8 cellular contexts compared by ENCODE assay signal in genomic region chr19:58277748-58278147, GRCh38. TPM values are rescaled to one million over a fixed set of nuclear protein-coding genes. Genes with fewer than 3 reads are reported as not detected.
DNase-seq lines count a peak whose midpoint lies in the region; ATAC-seq and TF ChIP-seq lines count a peak whose summit lies in the region.

No MANE protein-coding gene starts in this region.

- H3K27me3 ChIP-seq in CD8-positive, alpha-beta T cell (ENCODE audit: insufficient read depth, low read length) = no peaks in the 10 kb centered on the region
- no peaks in the 10 kb centered on the region for H3K27me3 ChIP-seq in neuron (ENCODE audit: insufficient read depth, low read length)

- H3K4me1 Mint-ChIP-seq in CD8-positive, alpha-beta T cell (ENCODE audit: low read depth) = peaks cover 48% of the 10 kb centered on the region
- peaks cover 14% of the 10 kb centered on the region for H3K4me1 Mint-ChIP-seq in endothelial cell (ENCODE audit: unreplicated experiment)

- DNase-seq in CD8-positive, alpha-beta T cell = no peak
- DNase-seq in OCI-LY7 (ENCODE audit: low spot score) = no peak
- no peak for DNase-seq in endothelial cell (ENCODE audit: low spot score)
- DNase-seq in NCI-H128 (lab: John Stamatoyannopoulos, UW; ENCODE audit: unreplicated experiment) = no peak
- no peak for DNase-seq in NCI-H526 treated with DMSO at 0.1 percent for 48 hours (lab: John Stamatoyannopoulos, UW)

- peaks cover 7% of the 10 kb centered on the region for H3K9me3 Mint-ChIP-seq in CD8-positive, alpha-beta T cell
- H3K9me3 Mint-ChIP-seq in endothelial cell (ENCODE audit: unreplicated experiment) = no peaks in the 10 kb centered on the region

- H3K36me3 Mint-ChIP-seq in CD8-positive, alpha-beta T cell = peaks cover 35% of the 10 kb centered on the region
- peaks cover 23% of the 10 kb centered on the region for H3K36me3 Mint-ChIP-seq in endothelial cell (ENCODE audit: low read depth, unreplicated experiment)

- H3K27ac ChIP-seq in CD8-positive, alpha-beta T cell (ENCODE audit: low read depth, low read length) = peak overlapping the region; percentile 72
- H3K27ac ChIP-seq in OCI-LY7 (ENCODE audit: low read depth, low read length, poor library complexity, severe bottlenecking) = peak overlapping the region; percentile 52

- H3K9me2 ChIP-seq in OCI-LY7 (ENCODE audit: insufficient read depth, low read length) = no peaks in the 10 kb centered on the region

- peaks cover 37% of the 10 kb centered on the region for H3K79me2 ChIP-seq in OCI-LY7 (ENCODE audit: insufficient read depth, low read depth, low read length)

- CTCF ChIA-PET in CD8-positive, alpha-beta T cell (lab: Charles Lee) = no interaction called here
- CTCF ChIA-PET in OCI-LY7 (lab: Charles Lee; ENCODE audit: unreplicated experiment) = no interaction called here

- BruUV-seq in OCI-LY7 (replicated peaks; lab: Mats Ljungman, UMichigan) = no TSS peak

- no peaks in the 10 kb centered on the region for H4K20me1 ChIP-seq in OCI-LY7 (ENCODE audit: insufficient read depth, low read length)

- no peak for TF ChIP-seq CTCF in CD8-positive, alpha-beta T cell (IDR thresholded peaks at IDR 0.05)
- no peak for TF ChIP-seq CTCF in OCI-LY7 (conservative IDR thresholded peaks at IDR 0.05; ENCODE audit: low read length)
- no peak for TF ChIP-seq CTCF in endothelial cell (IDR thresholded peaks at IDR 0.05; ENCODE audit: unreplicated experiment)

- H3K9me3 ChIP-seq in CD8-positive, alpha-beta T cell (ENCODE audit: low read length) = peaks cover 8% of the 10 kb centered on the region
- H3K9me3 ChIP-seq in OCI-LY7 (ENCODE audit: low read length) = peaks cover 16% of the 10 kb centered on the region
- H3K9me3 ChIP-seq in neuron (ENCODE audit: low read length) = peaks cover 47% of the 10 kb centered on the region

- H2AFZ ChIP-seq in OCI-LY7 (ENCODE audit: low read length) = peak overlapping the region; percentile 90
- H2AFZ ChIP-seq in neuron (ENCODE audit: low read depth, low read length) = peak overlapping the region; percentile 74

- H3K4me3 ChIP-seq in CD8-positive, alpha-beta T cell (ENCODE audit: low read depth, low read length) = peak overlapping the region; percentile 67
- peak overlapping the region; percentile 83 for H3K4me3 ChIP-seq in OCI-LY7 (ENCODE audit: low read depth, low read length, poor library complexity, severe bottlenecking)
- H3K4me3 ChIP-seq in neuron (ENCODE audit: low read length) = peak overlapping the region; percentile 73

- ATAC-seq in CD8-positive, alpha-beta T cell = no peak
- ATAC-seq in HG02610 (IDR thresholded peaks at IDR 0.05; ENCODE audit: unreplicated experiment) (no peak), HG03039 (IDR thresholded peaks at IDR 0.05; ENCODE audit: unreplicated experiment) (no peak)

- intact Hi-C loops in CD8-positive, alpha-beta T cell (cut with DNase I, micrococcal nuclease) = loop anchor here (1.0 to 10.0 kb wide), 11 partner anchors 28 to 1713 kb away; partner anchors contain the start of genes ERVK3-1 (in 2 of the 2), ZNF274 (in 2 of the 2), ZSCAN22 (in 2 of the 2) and MZF1 (in 1 of the 2)
- intact Hi-C loops in OCI-LY7 (cut with micrococcal nuclease; ENCODE audit: unreplicated experiment) = loop anchor here (1.0 to 2.0 kb wide), 5 partner anchors 27 to 110 kb away; partner anchors contain the start of genes ERVK3-1, RPS5, ZNF274 and ZSCAN22

- H3K27ac Mint-ChIP-seq in CD8-positive, alpha-beta T cell = peak overlapping the region; percentile 18
- peak overlapping the region; percentile 70 for H3K27ac Mint-ChIP-seq in endothelial cell (ENCODE audit: unreplicated experiment)

- peak overlapping the region; percentile 99 for H3K4me3 Mint-ChIP-seq in CD8-positive, alpha-beta T cell
- H3K4me3 Mint-ChIP-seq in endothelial cell (ENCODE audit: unreplicated experiment) = peak overlapping the region; percentile 97

- peaks cover 11% of the 10 kb centered on the region for H3K36me3 ChIP-seq in CD8-positive, alpha-beta T cell (ENCODE audit: insufficient read depth, low read length)
- H3K36me3 ChIP-seq in OCI-LY7 (ENCODE audit: insufficient read depth, low read length) (peaks cover 47% of the 10 kb centered on the region), neuron (ENCODE audit: insufficient read depth, low read length) (peaks cover 50% of the 10 kb centered on the region)

- peaks cover 26% of the 10 kb centered on the region for H3K4me1 ChIP-seq in CD8-positive, alpha-beta T cell (ENCODE audit: insufficient read depth, low read length)
- peaks cover 18% of the 10 kb centered on the region for H3K4me1 ChIP-seq in OCI-LY7 (ENCODE audit: insufficient read depth, low read length, poor library complexity, severe bottlenecking)
- H3K4me1 ChIP-seq in neuron (ENCODE audit: insufficient read depth, low read length) = peaks cover 9% of the 10 kb centered on the region

- H3K27me3 Mint-ChIP-seq in CD8-positive, alpha-beta T cell (ENCODE audit: low read depth) = no peaks in the 10 kb centered on the region
- H3K27me3 Mint-ChIP-seq in endothelial cell (ENCODE audit: unreplicated experiment) = peaks cover 11% of the 10 kb centered on the region

- H3K4me2 ChIP-seq in OCI-LY7 (ENCODE audit: low read length) = peak overlapping the region; percentile 77

- POLR2A ChIA-PET in CD8-positive, alpha-beta T cell (lab: Charles Lee) = interaction anchor here (0.6 to 1.5 kb wide), 9 partner anchors 27 to 699 kb away, joined by 3 to 12 read pairs (median 3); partner anchors contain the start of genes ERVK3-1, ZNF274, ZNF324B and ZNF416
- POLR2A ChIA-PET in OCI-LY7 (lab: Charles Lee) = no interaction called here

RNA-seq across cellular contexts. Expression of gene ZNF8, which starts 1.0 kb away (rescaled TPM):
- 1 to 10 TPM; 9.2 to 9.5 TPM for total RNA-seq in CD8-positive, alpha-beta T cell
- total RNA-seq in OCI-LY7 (2014; rRNA removed; shearing (Covaris generic)) = 7.3 and 7.8 TPM in 2 replicates
- total RNA-seq in OCI-LY7 (2022) (7.1 and 7.7 TPM in 2 replicates), endothelial cell (ENCODE audit: unreplicated experiment) (11.2 TPM)

RNA-seq across cellular contexts. Expression of gene ERVK3-1, which starts 27.4 kb away (rescaled TPM):
- total RNA-seq in CD8-positive, alpha-beta T cell = 100 to 1,000 TPM; 174 to 182 TPM
- total RNA-seq in OCI-LY7 (2014; rRNA removed; shearing (Covaris generic)) = 61.7 and 79.6 TPM in 2 replicates
- total RNA-seq in OCI-LY7 (2022) (46.4 and 48.1 TPM in 2 replicates), endothelial cell (ENCODE audit: unreplicated experiment) (40.6 TPM)

RNA-seq across cellular contexts. Expression of gene ZNF544, which starts 49.0 kb away (rescaled TPM):
- total RNA-seq in CD8-positive, alpha-beta T cell = 10 to 100 TPM in 1 of 2 experiments, 1 to 10 TPM in 1; 9.5 to 12.5 TPM
- 34.1 and 38.6 TPM in 2 replicates for total RNA-seq in OCI-LY7 (2014; rRNA removed; shearing (Covaris generic))
- total RNA-seq in OCI-LY7 (2022) (31.0 and 37.3 TPM in 2 replicates), endothelial cell (ENCODE audit: unreplicated experiment) (44.3 TPM)

RNA-seq across cellular contexts. Expression of gene ZSCAN22, which starts 49.0 kb away (rescaled TPM):
- total RNA-seq in CD8-positive, alpha-beta T cell = 1 to 10 TPM; 1.7 to 2.2 TPM
- 2.6 and 3.3 TPM in 2 replicates for total RNA-seq in OCI-LY7 (2014; rRNA removed; shearing (Covaris generic))
- 3.7 and 5.1 TPM in 2 replicates for total RNA-seq in OCI-LY7 (2022)
- total RNA-seq in endothelial cell (ENCODE audit: unreplicated experiment) = 3.2 TPM
